ENCODE assay signal across 1 cellular context in the genomic region with DNA sequence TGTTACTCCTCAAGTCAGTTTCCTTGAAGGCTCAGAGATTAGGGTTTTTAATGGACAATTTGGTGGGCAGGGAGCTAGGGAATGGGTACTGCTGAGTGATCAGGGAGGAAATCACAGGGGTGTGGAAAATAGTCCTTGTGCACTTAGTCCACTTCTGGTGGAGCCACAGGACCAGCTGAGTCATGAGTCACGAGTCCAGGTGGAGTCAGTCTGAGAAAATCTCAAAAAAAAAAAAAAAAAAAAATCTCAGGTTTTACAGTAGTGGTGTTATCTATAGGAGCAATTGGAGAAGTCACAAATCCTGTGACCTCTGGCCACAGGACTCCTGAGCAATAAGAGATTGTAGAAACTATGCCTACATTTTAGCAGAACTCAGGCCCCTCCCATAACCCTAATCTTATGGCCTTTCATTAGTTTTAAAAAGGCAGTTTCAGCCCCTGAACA.
TF ChIP-seq lines count a peak whose summit lies in the region.

No MANE protein-coding gene starts in this region.

TF ChIP-seq in K562, 482 proteins besides CTCF, POLR2A, EP300 and RAD21 (continued from another document and continues in another):
- TF ChIP-seq, protein P1, sequence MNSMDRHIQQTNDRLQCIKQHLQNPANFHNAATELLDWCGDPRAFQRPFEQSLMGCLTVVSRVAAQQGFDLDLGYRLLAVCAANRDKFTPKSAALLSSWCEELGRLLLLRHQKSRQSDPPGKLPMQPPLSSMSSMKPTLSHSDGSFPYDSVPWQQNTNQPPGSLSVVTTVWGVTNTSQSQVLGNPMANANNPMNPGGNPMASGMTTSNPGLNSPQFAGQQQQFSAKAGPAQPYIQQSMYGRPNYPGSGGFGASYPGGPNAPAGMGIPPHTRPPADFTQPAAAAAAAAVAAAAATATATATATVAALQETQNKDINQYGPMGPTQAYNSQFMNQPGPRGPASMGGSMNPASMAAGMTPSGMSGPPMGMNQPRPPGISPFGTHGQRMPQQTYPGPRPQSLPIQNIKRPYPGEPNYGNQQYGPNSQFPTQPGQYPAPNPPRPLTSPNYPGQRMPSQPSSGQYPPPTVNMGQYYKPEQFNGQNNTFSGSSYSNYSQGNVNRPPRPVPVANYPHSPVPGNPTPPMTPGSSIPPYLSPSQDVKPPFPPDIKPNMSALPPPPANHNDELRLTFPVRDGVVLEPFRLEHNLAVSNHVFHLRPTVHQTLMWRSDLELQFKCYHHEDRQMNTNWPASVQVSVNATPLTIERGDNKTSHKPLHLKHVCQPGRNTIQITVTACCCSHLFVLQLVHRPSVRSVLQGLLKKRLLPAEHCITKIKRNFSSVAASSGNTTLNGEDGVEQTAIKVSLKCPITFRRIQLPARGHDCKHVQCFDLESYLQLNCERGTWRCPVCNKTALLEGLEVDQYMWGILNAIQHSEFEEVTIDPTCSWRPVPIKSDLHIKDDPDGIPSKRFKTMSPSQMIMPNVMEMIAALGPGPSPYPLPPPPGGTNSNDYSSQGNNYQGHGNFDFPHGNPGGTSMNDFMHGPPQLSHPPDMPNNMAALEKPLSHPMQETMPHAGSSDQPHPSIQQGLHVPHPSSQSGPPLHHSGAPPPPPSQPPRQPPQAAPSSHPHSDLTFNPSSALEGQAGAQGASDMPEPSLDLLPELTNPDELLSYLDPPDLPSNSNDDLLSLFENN (IDR thresholded peaks at IDR 0.05; ENCODE audit: low read depth in 2 of 2, low read length in 2 of 2), result peak in 1 of 2 experiments; percentile 66; a peak in 1 of 4 replicates
- TF ChIP-seq CXXC5 (CRISPR knock-in tag; IDR thresholded peaks at IDR 0.05) (peak; percentile 68), DDX20 (tag; IDR thresholded peaks at IDR 0.05; ENCODE audit: low read depth) (peak; percentile 29; the same call in 1 of the 2 replicates), DMBX1 (CRISPR knock-in tag; IDR thresholded peaks at IDR 0.05; ENCODE audit: borderline replicate concordance) (peak; percentile 85; the same call in 1 of the 2 replicates), ARID1B (IDR thresholded peaks at IDR 0.05) (peak; percentile 82), POLR2AphosphoS5 (IDR thresholded peaks at IDR 0.05; ENCODE audit: control insufficient read depth, insufficient read depth, low read depth, low read length) (peak; percentile 43; the same call in 1 of the 2 replicates), CBX1 (IDR thresholded peaks at IDR 0.05; ENCODE audit: low read depth) (no peak), SMARCE1 (IDR thresholded peaks at IDR 0.05) (peak; percentile 83), ZNF707 (CRISPR knock-in tag; conservative IDR thresholded peaks at IDR 0.05) (no peak), RCOR1 (IDR thresholded peaks at IDR 0.05; ENCODE audit: borderline replicate concordance in 1 of 2, low read depth in 2 of 2, low read length in 2 of 2) (peak; percentile 99 to 100), ZNF699 (CRISPR knock-in tag; IDR thresholded peaks at IDR 0.05; ENCODE audit: insufficient replicate concordance) (no peak), DACH1 (IDR thresholded peaks at IDR 0.05; ENCODE audit: partially characterized antibody) (peak; percentile 56), HMGXB4 (CRISPR knock-in tag; IDR thresholded peaks at IDR 0.05) (no peak), CCNT2 (IDR thresholded peaks at IDR 0.05; ENCODE audit: borderline replicate concordance, extremely low read depth, insufficient read length, low read depth, low read length) (peak; percentile 43), DPF2 (IDR thresholded peaks at IDR 0.05) (peak; percentile 82), SMARCC2 (IDR thresholded peaks at IDR 0.05; ENCODE audit: low read depth) (peak; percentile 47; the same call in 1 of the 2 replicates), TBL1XR1 (IDR thresholded peaks at IDR 0.05; ENCODE audit: low read length in 2 of 2) (peak in 1 of 2 experiments; percentile 81; a peak in 2 of 4 replicates), PML (IDR thresholded peaks at IDR 0.05; ENCODE audit: low read length) (peak; percentile 54; the same call in 1 of the 2 replicates), HDAC1 (IDR thresholded peaks at IDR 0.05) (peak; percentile 92 to 99), ZNF592 (IDR thresholded peaks at IDR 0.05) (no peak), MAFG (tag; conservative IDR thresholded peaks at IDR 0.05) (peak; percentile 77), TRIM24 (IDR thresholded peaks at IDR 0.05) (peak; percentile 69 to 73), LCOR (CRISPR knock-in tag; IDR thresholded peaks at IDR 0.05) (0 out of 2 replicates have a peak, but pooled peaks have one; percentile 24), GATAD2B (IDR thresholded peaks at IDR 0.05; ENCODE audit: borderline replicate concordance) (no peak), CTBP1 (IDR thresholded peaks at IDR 0.05; ENCODE audit: borderline replicate concordance) (0 out of 2 replicates have a peak, but pooled peaks have one; percentile 20), STAT5A (IDR thresholded peaks at IDR 0.05; ENCODE audit: borderline replicate concordance, low read length) (peak; percentile 55; the same call in 1 of the 2 replicates), SMARCA4 (IDR thresholded peaks at IDR 0.05) (peak; percentile 74), PURB (CRISPR knock-in tag; IDR thresholded peaks at IDR 0.05; ENCODE audit: low read depth) (no peak), ZNF318 (IDR thresholded peaks at IDR 0.05; ENCODE audit: borderline replicate concordance in 1 of 2, low read depth in 1 of 2) (peak in 1 of 2 experiments; percentile 59; a peak in 1 of 4 replicates), CBFA2T2 (conservative IDR thresholded peaks at IDR 0.05) (peak; percentile 84)
- TF ChIP-seq, protein P2, sequence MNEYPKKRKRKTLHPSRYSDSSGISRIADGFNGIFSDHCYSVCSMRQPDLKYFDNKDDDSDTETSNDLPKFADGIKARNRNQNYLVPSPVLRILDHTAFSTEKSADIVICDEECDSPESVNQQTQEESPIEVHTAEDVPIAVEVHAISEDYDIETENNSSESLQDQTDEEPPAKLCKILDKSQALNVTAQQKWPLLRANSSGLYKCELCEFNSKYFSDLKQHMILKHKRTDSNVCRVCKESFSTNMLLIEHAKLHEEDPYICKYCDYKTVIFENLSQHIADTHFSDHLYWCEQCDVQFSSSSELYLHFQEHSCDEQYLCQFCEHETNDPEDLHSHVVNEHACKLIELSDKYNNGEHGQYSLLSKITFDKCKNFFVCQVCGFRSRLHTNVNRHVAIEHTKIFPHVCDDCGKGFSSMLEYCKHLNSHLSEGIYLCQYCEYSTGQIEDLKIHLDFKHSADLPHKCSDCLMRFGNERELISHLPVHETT (CRISPR knock-in tag; conservative IDR thresholded peaks at IDR 0.05 in 1 of 2, IDR thresholded peaks at IDR 0.05 in 1 of 2), result 0 out of 4 replicates have a peak, but pooled peaks of 1 of the 2 experiments have one; percentile 39
- TF ChIP-seq, protein P3, sequence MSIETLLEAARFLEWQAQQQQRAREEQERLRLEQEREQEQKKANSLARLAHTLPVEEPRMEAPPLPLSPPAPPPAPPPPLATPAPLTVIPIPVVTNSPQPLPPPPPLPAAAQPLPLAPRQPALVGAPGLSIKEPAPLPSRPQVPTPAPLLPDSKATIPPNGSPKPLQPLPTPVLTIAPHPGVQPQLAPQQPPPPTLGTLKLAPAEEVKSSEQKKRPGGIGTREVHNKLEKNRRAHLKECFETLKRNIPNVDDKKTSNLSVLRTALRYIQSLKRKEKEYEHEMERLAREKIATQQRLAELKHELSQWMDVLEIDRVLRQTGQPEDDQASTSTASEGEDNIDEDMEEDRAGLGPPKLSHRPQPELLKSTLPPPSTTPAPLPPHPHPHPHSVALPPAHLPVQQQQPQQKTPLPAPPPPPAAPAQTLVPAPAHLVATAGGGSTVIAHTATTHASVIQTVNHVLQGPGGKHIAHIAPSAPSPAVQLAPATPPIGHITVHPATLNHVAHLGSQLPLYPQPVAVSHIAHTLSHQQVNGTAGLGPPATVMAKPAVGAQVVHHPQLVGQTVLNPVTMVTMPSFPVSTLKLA (conservative IDR thresholded peaks at IDR 0.05), result peak in 1 of 2 experiments; percentile 70; a peak in 2 of 4 replicates
- TF ChIP-seq, protein P4, sequence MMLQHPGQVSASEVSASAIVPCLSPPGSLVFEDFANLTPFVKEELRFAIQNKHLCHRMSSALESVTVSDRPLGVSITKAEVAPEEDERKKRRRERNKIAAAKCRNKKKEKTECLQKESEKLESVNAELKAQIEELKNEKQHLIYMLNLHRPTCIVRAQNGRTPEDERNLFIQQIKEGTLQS (IDR thresholded peaks at IDR 0.05), result peak; percentile 83
- TF ChIP-seq, protein P4 (CRISPR knock-in tag; conservative IDR thresholded peaks at IDR 0.05), result no peak
